In genomic region chr3:159080821-159081220, GRCh38 we compare ENCODE assay signal across 1 cellular context.
TF ChIP-seq lines count a peak whose summit lies in the region.

No MANE protein-coding gene starts in this region.

TF ChIP-seq in GM23338, 12 proteins besides CTCF, POLR2A, EP300 and RAD21 (continued from another document):
- TF ChIP-seq CREB1 (CRISPR knock-in tag; IDR thresholded peaks at IDR 0.05; ENCODE audit: low read depth) (no peak), STAT1 (IDR thresholded peaks at IDR 0.05; ENCODE audit: unreplicated experiment) (no peak), EZH2 (IDR thresholded peaks at IDR 0.05; ENCODE audit: low read depth, unreplicated experiment) (no peak)
TF ChIP-seq in GM23338: peak in this region for 0.
